In the genomic region with DNA sequence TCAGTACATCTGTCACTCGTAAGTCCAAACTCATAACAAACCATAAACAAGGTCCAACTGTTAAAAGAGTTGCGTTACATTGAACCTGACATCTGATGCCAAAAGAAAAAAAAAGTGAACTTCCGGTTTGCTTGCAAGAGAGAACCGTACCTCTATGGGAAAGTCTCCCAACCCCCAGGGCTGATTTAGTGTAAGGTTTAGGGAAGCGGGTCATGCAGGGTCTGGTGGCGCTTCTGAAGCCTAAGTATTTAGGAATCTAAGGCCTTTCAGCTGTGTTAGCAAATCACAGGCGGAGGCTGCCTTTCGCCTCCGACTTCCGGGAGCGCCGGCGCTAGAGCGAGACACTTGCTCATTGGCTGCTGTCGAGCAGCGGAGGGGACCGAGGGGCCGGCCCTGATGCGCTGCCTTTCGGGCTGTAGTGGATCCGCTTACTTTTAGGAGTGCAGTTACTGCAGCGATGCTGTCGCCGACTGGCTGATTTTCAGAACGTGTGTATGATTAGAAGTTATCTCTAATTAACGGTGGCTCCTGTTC, we compare ENCODE assay signal across 8 cellular contexts. TPM values are rescaled to one million over a fixed set of nuclear protein-coding genes. Genes with fewer than 3 reads are reported as not detected.
DNase-seq lines count a peak whose midpoint lies in the region; ATAC-seq and TF ChIP-seq lines count a peak whose summit lies in the region.

No MANE protein-coding gene starts in this region.

- H3K9me2 ChIP-seq in GM23338 (ENCODE audit: insufficient read depth), result no peaks in the 10 kb centered on the region

- H3K27me3 ChIP-seq in GM23338 (ENCODE audit: insufficient read depth), result no peaks in the 10 kb centered on the region

- DNase-seq in Daoy (ENCODE audit: low read depth) (peak; percentile 89), GM23338 (ENCODE audit: low spot score) (peak; percentile 98), Kasumi-1 (lab: John Stamatoyannopoulos, UW) (peak; percentile 88 to 92), RPMI7951 (ENCODE audit: low read depth) (peak; percentile 87), fibroblast of mammary gland (ENCODE audit: low read depth) (peak; percentile 77)
- DNase-seq in naive thymus-derived CD8-positive, alpha-beta T cell, result peak; percentile 72 to 90 (median 80)

- H3F3A ChIP-seq in GM23338 (replicated peaks; ENCODE audit: low read depth), result peaks cover 3% of the 10 kb centered on the region; the same call in 1 of the 2 replicates

- H3K4me2 ChIP-seq in GM23338, result peak overlapping the region; percentile 72

- no peaks in the 10 kb centered on the region for H4K20me1 ChIP-seq in GM23338 (replicated peaks; ENCODE audit: insufficient read depth)

- H3K36me3 ChIP-seq in GM23338 (ENCODE audit: insufficient read depth), result no peaks in the 10 kb centered on the region

- peaks cover 6% of the 10 kb centered on the region; the same call in 2 of the 3 replicates for H3K4me1 Mint-ChIP-seq in GM23338
- peaks cover 7% of the 10 kb centered on the region for H3K4me1 Mint-ChIP-seq in activated T-helper 17 cell treated with anti-CD3 and anti-CD28 coated beads, Interleukin-2, amount 50 U/mL, for 72 hours
- H3K4me1 Mint-ChIP-seq in naive thymus-derived CD8-positive, alpha-beta T cell, result peaks cover 8 to 20% (median 17%) of the 10 kb centered on the region in 4 donors
- H3K4me1 Mint-ChIP-seq in stimulated activated memory B cell treated with anti-CD40 and anti-IgM and Interleukin-4, amounts not matched to agents 10 μg/mL and 1 μg/mL and 100 μg/mL, for 72 hours, result peaks cover 13% of the 10 kb centered on the region

- no peak for TF ChIP-seq CTCF in GM23338 (conservative IDR thresholded peaks at IDR 0.05; ENCODE audit: low read depth in 2 of 2)
- no peak for TF ChIP-seq CTCF in fibroblast of mammary gland (conservative IDR thresholded peaks at IDR 0.05; ENCODE audit: control insufficient read depth, insufficient read depth, low read depth, low read length)

- H3K27me3 Mint-ChIP-seq in GM23338 (ENCODE audit: insufficient read depth, low read depth, poor library complexity), result peaks cover 5% of the 10 kb centered on the region
- no peaks in the 10 kb centered on the region for H3K27me3 Mint-ChIP-seq in activated T-helper 17 cell treated with anti-CD3 and anti-CD28 coated beads, Interleukin-2, amount 50 U/mL, for 72 hours
- peaks cover 0 to 7% (median 0%) of the 10 kb centered on the region in 5 donors for H3K27me3 Mint-ChIP-seq in naive thymus-derived CD8-positive, alpha-beta T cell
- peaks cover 1% of the 10 kb centered on the region for H3K27me3 Mint-ChIP-seq in stimulated activated memory B cell treated with anti-CD40 and anti-IgM and Interleukin-4, amounts not matched to agents 10 μg/mL and 1 μg/mL and 100 μg/mL, for 72 hours

- peak overlapping the region; percentile 82 for H3K4me3 Mint-ChIP-seq in GM23338
- H3K4me3 Mint-ChIP-seq in activated T-helper 17 cell treated with anti-CD3 and anti-CD28 coated beads, Interleukin-2, amount 50 U/mL, for 72 hours, result peak overlapping the region; percentile 95
- peak overlapping the region; percentile 82 to 96 (median 90) for H3K4me3 Mint-ChIP-seq in naive thymus-derived CD8-positive, alpha-beta T cell
- H3K4me3 Mint-ChIP-seq in stimulated activated memory B cell treated with anti-CD40 and anti-IgM and Interleukin-4, amounts not matched to agents 10 μg/mL and 1 μg/mL and 100 μg/mL, for 72 hours, result peak overlapping the region; percentile 73

- POLR2A ChIA-PET in naive thymus-derived CD8-positive, alpha-beta T cell (lab: Charles Lee), result interaction anchor here (0.7 to 3.4 kb wide), 13 partner anchors 9 to 104 kb away, joined by 3 to 35 read pairs (median 6); partner anchors contain the start of genes GNPDA1 and NDFIP1

- peak overlapping the region; percentile 92 for H3K27ac Mint-ChIP-seq in GM23338
- peak overlapping the region; percentile 99 for H3K27ac Mint-ChIP-seq in activated T-helper 17 cell treated with anti-CD3 and anti-CD28 coated beads, Interleukin-2, amount 50 U/mL, for 72 hours
- H3K27ac Mint-ChIP-seq in naive thymus-derived CD8-positive, alpha-beta T cell, result peak overlapping the region; percentile 90 to 100 (median 99)
- peak overlapping the region; percentile 95 for H3K27ac Mint-ChIP-seq in stimulated activated memory B cell treated with anti-CD40 and anti-IgM and Interleukin-4, amounts not matched to agents 10 μg/mL and 1 μg/mL and 100 μg/mL, for 72 hours

- H3K9me3 Mint-ChIP-seq in GM23338, result peaks cover 9% of the 10 kb centered on the region; the same call in 2 of the 3 replicates
- H3K9me3 Mint-ChIP-seq in activated T-helper 17 cell treated with anti-CD3 and anti-CD28 coated beads, Interleukin-2, amount 50 U/mL, for 72 hours, result no peaks in the 10 kb centered on the region
- H3K9me3 Mint-ChIP-seq in naive thymus-derived CD8-positive, alpha-beta T cell, result peaks cover 0 to 3% (median 0%) of the 10 kb centered on the region in 9 donors
- H3K9me3 Mint-ChIP-seq in stimulated activated memory B cell treated with anti-CD40 and anti-IgM and Interleukin-4, amounts not matched to agents 10 μg/mL and 1 μg/mL and 100 μg/mL, for 72 hours, result peaks cover 3% of the 10 kb centered on the region

- H3K27ac ChIP-seq in GM23338 (ENCODE audit: low read depth), result peak overlapping the region; percentile 8

- H3K36me3 Mint-ChIP-seq in GM23338 (ENCODE audit: low read depth), result peaks cover 5% of the 10 kb centered on the region; the same call in 2 of the 3 replicates
- H3K36me3 Mint-ChIP-seq in activated T-helper 17 cell treated with anti-CD3 and anti-CD28 coated beads, Interleukin-2, amount 50 U/mL, for 72 hours (ENCODE audit: low read depth), result no peaks in the 10 kb centered on the region
- H3K36me3 Mint-ChIP-seq in naive thymus-derived CD8-positive, alpha-beta T cell, result peaks cover 0 to 5% (median 0%) of the 10 kb centered on the region in 3 donors
- no peaks in the 10 kb centered on the region for H3K36me3 Mint-ChIP-seq in stimulated activated memory B cell treated with anti-CD40 and anti-IgM and Interleukin-4, amounts not matched to agents 10 μg/mL and 1 μg/mL and 100 μg/mL, for 72 hours

- peak; percentile 100 for ATAC-seq in GM23338
- peak; percentile 100 for ATAC-seq in activated T-helper 17 cell treated with anti-CD3 and anti-CD28 coated beads, Interleukin-2, amount 50 U/mL, for 72 hours (replicated peaks)
- ATAC-seq in naive thymus-derived CD8-positive, alpha-beta T cell, result peak; percentile 100
- ATAC-seq in stimulated activated memory B cell treated with anti-CD40 and anti-IgM and Interleukin-4, amounts not matched to agents 10 μg/mL and 1 μg/mL and 100 μg/mL, for 72 hours, result peak; percentile 100

- H3K4me3 ChIP-seq in GM23338 (peak overlapping the region; percentile 52), fibroblast of mammary gland (ENCODE audit: control insufficient read depth, low read depth, low read length) (peak overlapping the region; percentile 64)

- no peaks in the 10 kb centered on the region for H3K79me2 ChIP-seq in GM23338 (replicated peaks; ENCODE audit: insufficient read depth)

- H3K4me1 ChIP-seq in GM23338 (ENCODE audit: insufficient read depth), result no peaks in the 10 kb centered on the region

- peak overlapping the region; percentile 9; the same call in 1 of the 2 replicates for H2AFZ ChIP-seq in GM23338

TF ChIP-seq in GM23338, 12 proteins besides CTCF, POLR2A, EP300 and RAD21 (continues in another document):
- no peak for TF ChIP-seq EZH2phosphoT487 (IDR thresholded peaks at IDR 0.05; ENCODE audit: unreplicated experiment)
- no peak for TF ChIP-seq NANOG (IDR thresholded peaks at IDR 0.05; ENCODE audit: borderline replicate concordance)
- peak; percentile 68 for TF ChIP-seq POLR2AphosphoS5 (IDR thresholded peaks at IDR 0.05; ENCODE audit: low read depth)
- TF ChIP-seq ZNF331 (CRISPR knock-in tag; IDR thresholded peaks at IDR 0.05; ENCODE audit: low read depth), result no peak
- no peak for TF ChIP-seq ZNF114 (CRISPR knock-in tag; IDR thresholded peaks at IDR 0.05)
- TF ChIP-seq CREB1 (CRISPR knock-in tag; IDR thresholded peaks at IDR 0.05; ENCODE audit: low read depth), result peak; percentile 47; the same call in 1 of the 2 replicates
- peak; percentile 44; the same call in 1 of the 2 replicates for TF ChIP-seq ETS1 (IDR thresholded peaks at IDR 0.05)

RNA-seq across cellular contexts. Expression of gene GNPDA1, which starts 12.0 kb away (rescaled TPM):
- total RNA-seq in Daoy (2014; rRNA removed; shearing (Covaris generic)), result 43.5 and 68.6 TPM in 2 replicates
- total RNA-seq in GM23338 (2014; rRNA removed; shearing (Covaris generic)), result 117 and 149 TPM in 2 replicates
- 47.0 and 47.6 TPM in 2 replicates for polyA plus RNA-seq in GM23338 (2016; fragmentation: Nextera tagmentation; extraction: Ambion mirVana)
- total RNA-seq in RPMI7951 (2014; rRNA removed; shearing (Covaris generic)), result 53.5 and 70.5 TPM in 2 replicates
- 10 to 100 TPM; 35.8 to 51.1 TPM for total RNA-seq in activated T-helper 17 cell treated with anti-CD3 and anti-CD28 coated beads, Interleukin-2, amount 50 U/mL, for 72 hours
- total RNA-seq in naive thymus-derived CD8-positive, alpha-beta T cell, result 10 to 100 TPM; 27.3 to 29.4 TPM
- polyA plus RNA-seq in naive thymus-derived CD8-positive, alpha-beta T cell, result 10 to 100 TPM; 40.9 to 51.0 (median 43.9) TPM

RNA-seq across cellular contexts. Expression of gene RNF14, which starts 55.9 kb away (rescaled TPM):
- total RNA-seq in Daoy (2014; rRNA removed; shearing (Covaris generic)), result 80.7 and 90.4 TPM in 2 replicates
- 18.1 and 19.0 TPM in 2 replicates for total RNA-seq in GM23338 (2014; rRNA removed; shearing (Covaris generic))
- 4.5 and 8.9 TPM in 2 replicates for polyA plus RNA-seq in GM23338 (2016; fragmentation: Nextera tagmentation; extraction: Ambion mirVana)
- total RNA-seq in RPMI7951 (2014; rRNA removed; shearing (Covaris generic)), result 65.5 and 66.9 TPM in 2 replicates
- total RNA-seq in activated T-helper 17 cell treated with anti-CD3 and anti-CD28 coated beads, Interleukin-2, amount 50 U/mL, for 72 hours, result 10 to 100 TPM; 28.4 to 30.8 TPM
- 10 to 100 TPM; 31.3 to 31.6 TPM for total RNA-seq in naive thymus-derived CD8-positive, alpha-beta T cell
- polyA plus RNA-seq in naive thymus-derived CD8-positive, alpha-beta T cell, result 10 to 100 TPM; 27.4 to 40.1 (median 30.1) TPM

Comparison
In these comparisons a context has a peak if more than half of its experiments do, and no peak if none do; other contexts are left out.
1. Peak in every context shown above with its lines: DNase-seq, ATAC-seq, H3K4me3 ChIP-seq and H3K27ac ChIP-seq.